In the genomic region with DNA sequence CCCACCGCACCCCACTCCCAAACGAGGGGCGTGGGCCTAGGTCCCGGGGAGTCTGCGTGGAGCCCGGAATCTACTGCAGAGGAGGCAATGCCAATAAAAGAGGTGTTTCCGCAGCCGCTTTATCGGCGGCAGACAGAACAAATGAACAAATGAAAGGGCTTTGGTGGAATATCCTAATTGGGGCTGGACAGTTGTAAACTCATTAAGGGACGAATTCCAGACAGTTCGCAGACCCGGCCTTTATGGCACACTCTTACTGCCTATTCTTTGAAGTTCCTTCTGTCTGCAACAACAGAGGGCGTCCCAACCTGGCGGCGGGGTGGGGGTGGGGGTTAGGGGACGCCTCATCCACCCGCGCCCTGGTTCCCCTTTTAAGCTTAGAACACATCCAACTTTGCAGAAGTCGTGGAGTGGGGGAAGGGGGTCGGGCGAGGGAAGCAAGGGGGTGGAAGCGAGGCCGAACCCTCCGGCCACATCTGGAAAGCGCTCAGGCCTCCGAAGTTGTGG, we compare ENCODE assay signal across 8 cellular contexts. TPM values are rescaled to one million over a fixed set of nuclear protein-coding genes. Genes with fewer than 3 reads are reported as not detected.
DNase-seq lines count a peak whose midpoint lies in the region; ATAC-seq, FAIRE-seq and TF ChIP-seq lines count a peak whose summit lies in the region.

No MANE protein-coding gene starts in this region.

- 0 out of 3 replicates have a peak, but pooled peaks cover 3% of the 10 kb centered on the region for H3K4me1 ChIP-seq in A549
- peaks cover 12 to 30% of the 10 kb centered on the region in 2 donors for H3K4me1 ChIP-seq in thyroid gland

- ATAC-seq in A549 (no peak), left colon (peak; percentile 34), HG02840 (IDR thresholded peaks at IDR 0.05; ENCODE audit: low FRiP score, unreplicated experiment) (no peak)

- H3K4me3 ChIP-seq in A549, result peak overlapping the region; percentile 65
- peak overlapping the region in 2 of 3 donors; percentile 26 to 42 for H3K4me3 ChIP-seq in thyroid gland (replicated peaks in 1 of 3)

- H3K27me3 Mint-ChIP-seq in activated T-helper 1 cell treated with anti-CD3 and anti-CD28 coated beads, Interleukin-12 subunit alpha, Interleukin-12 subunit beta, Interleukin-2, Interleukin-4 antibody, amounts not matched to agents 30 ng/mL and 10 ng/mL and 1 ng/mL, durations not matched to agents 14 hours and 24 hours and 36 hours (ENCODE audit: insufficient read depth), result peaks cover 79% of the 10 kb centered on the region

- no peak for TF ChIP-seq EP300 in A549 (IDR thresholded peaks at IDR 0.05)

- H3K27ac ChIP-seq in A549 (peak overlapping the region; percentile 86; a peak in 5 of 6 replicates), thyroid gland (no peak overlapping the region)

- peak overlapping the region; percentile 96 for H3K4me2 ChIP-seq in A549

- 32% methylated on average over 23 of the region's 27 CpGs for WGBS in A549 (ENCODE audit: missing lambda C conversion rate)
- WGBS in thyroid gland, 2 donors, result 0 to 4% methylated on average over 18 to 19 of the region's 27 CpGs

- TF ChIP-seq POLR2A in A549 (IDR thresholded peaks at IDR 0.05; ENCODE audit: low read length) (no peak), thyroid gland (IDR thresholded peaks at IDR 0.05) (no peak)

- H3K4me1 Mint-ChIP-seq in activated T-helper 1 cell treated with anti-CD3 and anti-CD28 coated beads, Interleukin-12 subunit alpha, Interleukin-12 subunit beta, Interleukin-2, Interleukin-4 antibody, amounts not matched to agents 30 ng/mL and 10 ng/mL and 1 ng/mL, durations not matched to agents 14 hours and 24 hours and 36 hours (ENCODE audit: low read depth), result peaks cover 13% of the 10 kb centered on the region

- no peaks in the 10 kb centered on the region for H3K9me3 Mint-ChIP-seq in activated T-helper 1 cell treated with anti-CD3 and anti-CD28 coated beads, Interleukin-12 subunit alpha, Interleukin-12 subunit beta, Interleukin-2, Interleukin-4 antibody, amounts not matched to agents 30 ng/mL and 10 ng/mL and 1 ng/mL, durations not matched to agents 14 hours and 24 hours and 36 hours

- TF ChIP-seq CTCF in A549 (IDR thresholded peaks at IDR 0.05) (no peak; the same call in 2 of the 3 replicates), thyroid gland (IDR thresholded peaks at IDR 0.05) (peak in 1 of 6 experiments; percentile 5)

- POLR2A ChIA-PET in A549 (lab: Yijun Ruan, JAX) (interaction anchor here (0.6 to 1.3 kb wide), 4 partner anchors 11 to 963 kb away, joined by 3 to 14 read pairs (median 4); no protein-coding TSS in a partner anchor), HEK293T (lab: Yijun Ruan, JAX) (interaction anchor here (0.6 to 3.9 kb wide), 21 partner anchors 9 to 1299 kb away, joined by 3 to 45 read pairs (median 3); a partner anchor contains a TSS)

- intact Hi-C loops in activated T-helper 1 cell treated with anti-CD3 and anti-CD28 coated beads, Interleukin-12 subunit alpha, Interleukin-12 subunit beta, Interleukin-2, Interleukin-4 antibody, amounts not matched to agents 30 ng/mL and 10 ng/mL and 1 ng/mL, durations not matched to agents 14 hours and 24 hours and 36 hours (cut with micrococcal nuclease), result loop anchor here (1.0 to 2.0 kb wide), 10 partner anchors 8 to 1300 kb away; no protein-coding TSS in a partner anchor
- intact Hi-C loops in left colon (cut with DNase I, micrococcal nuclease) (loop anchor here in 1 of 2 donors (5.0 kb wide), 2 partner anchors 789 to 959 kb away; a partner anchor contains a TSS), thyroid gland (cut with DNase I) (loop anchor here (2.0 to 10.0 kb wide), 3 partner anchors 478 to 1306 kb away; no protein-coding TSS in a partner anchor)

- no peak for TF ChIP-seq RAD21 in A549 (conservative IDR thresholded peaks at IDR 0.05 in 1 of 2, IDR thresholded peaks at IDR 0.05 in 1 of 2)

- FAIRE-seq in A549 (lab: Jason Lieb, UNC), result no peak

- H3K9me3 ChIP-seq in A549, result no peaks in the 10 kb centered on the region
- H3K9me3 ChIP-seq in thyroid gland, result no peaks in the 10 kb centered on the region

- peak overlapping the region; percentile 31 for H3K4me3 Mint-ChIP-seq in activated T-helper 1 cell treated with anti-CD3 and anti-CD28 coated beads, Interleukin-12 subunit alpha, Interleukin-12 subunit beta, Interleukin-2, Interleukin-4 antibody, amounts not matched to agents 30 ng/mL and 10 ng/mL and 1 ng/mL, durations not matched to agents 14 hours and 24 hours and 36 hours

- no peaks in the 10 kb centered on the region for H3K36me3 Mint-ChIP-seq in activated T-helper 1 cell treated with anti-CD3 and anti-CD28 coated beads, Interleukin-12 subunit alpha, Interleukin-12 subunit beta, Interleukin-2, Interleukin-4 antibody, amounts not matched to agents 30 ng/mL and 10 ng/mL and 1 ng/mL, durations not matched to agents 14 hours and 24 hours and 36 hours (ENCODE audit: low read depth)

- no peak for DNase-seq in A549 (ENCODE audit: low read depth in 1 of 2, low spot score in 1 of 2)
- DNase-seq in HEK293T (ENCODE audit: extremely low spot score), result no peak
- DNase-seq in activated T-helper 1 cell treated with anti-CD3 and anti-CD28 coated beads, Interleukin-12 subunit alpha, Interleukin-12 subunit beta, Interleukin-2, Interleukin-4 antibody, amounts not matched to agents 30 ng/mL and 10 ng/mL and 1 ng/mL, durations not matched to agents 14 hours and 24 hours and 36 hours (ENCODE audit: low spot score), result no peak
- DNase-seq in left colon, result peak; percentile 71 to 73
- DNase-seq in thyroid gland, result no peak
- DNase-seq in activated gamma-delta T cell treated with Interleukin-2 at 50 U/mL for 16 hours, result no peak
- DNase-seq in activated CD4-positive, alpha-beta T cell treated with anti-CD3 and anti-CD28 coated beads, Interleukin-2, amount 50 U/mL, for 1 hour, result no peak

- H3K27ac Mint-ChIP-seq in activated T-helper 1 cell treated with anti-CD3 and anti-CD28 coated beads, Interleukin-12 subunit alpha, Interleukin-12 subunit beta, Interleukin-2, Interleukin-4 antibody, amounts not matched to agents 30 ng/mL and 10 ng/mL and 1 ng/mL, durations not matched to agents 14 hours and 24 hours and 36 hours, result no peak overlapping the region

- H3K27me3 ChIP-seq in thyroid gland, result peaks cover 64% of the 10 kb centered on the region

- CTCF ChIA-PET in A549 (lab: Yijun Ruan, JAX) (interaction anchor here (0.6 to 7.0 kb wide), 57 partner anchors 9 to 1305 kb away, joined by 3 to 160 read pairs (median 4); a partner anchor contains a TSS), HEK293T (lab: Yijun Ruan, JAX) (interaction anchor here (0.5 to 3.5 kb wide), 19 partner anchors 11 to 953 kb away, joined by 3 to 23 read pairs (median 4); a partner anchor contains a TSS)

- no peaks in the 10 kb centered on the region for H3K36me3 ChIP-seq in thyroid gland

RNA-seq across cellular contexts. Expression of a gene that starts 4.1 kb away (rescaled TPM):
- polyA plus RNA-seq in A549 (2011; rRNA removed), result 1.1 and 1.4 TPM in 2 replicates
- polyA plus RNA-seq in A549 (2012; cell fraction: cytosol; rRNA removed), result 0.91 and 1.2 TPM in 2 replicates
- 2.6 and 4.6 TPM in 2 replicates for polyA plus RNA-seq in A549 (2012; cell fraction: nucleus; rRNA removed)
- 1.1 to 1.4 TPM (median 1.3 TPM) in 3 replicates for polyA plus RNA-seq in A549 (2017; fragmentation: RNase III; extraction: RNeasy Plus Mini Kit Qiagen cat#74134 plus additional on column Dnase treatment)
- polyA minus RNA-seq in A549 (2011; rRNA and poly(A)+ RNA removed), result 0.44 TPM in 1 of 2 replicates, not detected in the other
- total RNA-seq in activated T-helper 1 cell treated with anti-CD3 and anti-CD28 coated beads, Interleukin-12 subunit alpha, Interleukin-12 subunit beta, Interleukin-2, Interleukin-4 antibody, amounts not matched to agents 30 ng/mL and 10 ng/mL and 1 ng/mL, durations not matched to agents 14 hours and 24 hours and 36 hours, result not detected in 2 replicates
- 10 to 100 TPM; 18.0 to 28.6 TPM for total RNA-seq in left colon
- total RNA-seq in thyroid gland, result 1 to 10 TPM in 1 of 4 donors, under 1 TPM in 2, not detected in 1; 0.63 to 1.9 (median 0.67) TPM

RNA-seq across cellular contexts. Expression of a gene that starts 4.8 kb away (rescaled TPM):
- polyA plus RNA-seq in A549 (2011; rRNA removed), result 3.3 and 4.1 TPM in 2 replicates
- polyA plus RNA-seq in A549 (2012; cell fraction: cytosol; rRNA removed), result 3.1 and 3.5 TPM in 2 replicates
- 2.0 and 2.4 TPM in 2 replicates for polyA plus RNA-seq in A549 (2012; cell fraction: nucleus; rRNA removed)
- 3.7 to 4.8 TPM (median 4.5 TPM) in 3 replicates for polyA plus RNA-seq in A549 (2017; fragmentation: RNase III; extraction: RNeasy Plus Mini Kit Qiagen cat#74134 plus additional on column Dnase treatment)
- polyA minus RNA-seq in A549 (2011; rRNA and poly(A)+ RNA removed), result 1.7 and 2.3 TPM in 2 replicates
- total RNA-seq in activated T-helper 1 cell treated with anti-CD3 and anti-CD28 coated beads, Interleukin-12 subunit alpha, Interleukin-12 subunit beta, Interleukin-2, Interleukin-4 antibody, amounts not matched to agents 30 ng/mL and 10 ng/mL and 1 ng/mL, durations not matched to agents 14 hours and 24 hours and 36 hours, result not detected in 2 replicates
- total RNA-seq in left colon, result 10 to 100 TPM; 30.2 to 38.9 TPM
- total RNA-seq in thyroid gland, result 1 to 10 TPM in 1 of 4 donors, under 1 TPM in 3; 0.34 to 2.1 (median 0.74) TPM

RNA-seq across cellular contexts. Expression of a gene that starts 8.9 kb away (rescaled TPM):
- 3.3 TPM in 2 replicates for polyA plus RNA-seq in A549 (2011; rRNA removed)
- polyA plus RNA-seq in A549 (2012; cell fraction: cytosol; rRNA removed), result 6.1 and 9.5 TPM in 2 replicates
- 14.6 and 17.5 TPM in 2 replicates for polyA plus RNA-seq in A549 (2012; cell fraction: nucleus; rRNA removed)
- 5.8 to 11.4 TPM (median 8.7 TPM) in 3 replicates for polyA plus RNA-seq in A549 (2017; fragmentation: RNase III; extraction: RNeasy Plus Mini Kit Qiagen cat#74134 plus additional on column Dnase treatment)
- 1.5 and 2.5 TPM in 2 replicates for polyA minus RNA-seq in A549 (2011; rRNA and poly(A)+ RNA removed)
- not detected in 2 replicates for total RNA-seq in activated T-helper 1 cell treated with anti-CD3 and anti-CD28 coated beads, Interleukin-12 subunit alpha, Interleukin-12 subunit beta, Interleukin-2, Interleukin-4 antibody, amounts not matched to agents 30 ng/mL and 10 ng/mL and 1 ng/mL, durations not matched to agents 14 hours and 24 hours and 36 hours
- 10 to 100 TPM; 16.4 to 23.2 TPM for total RNA-seq in left colon
- 1 to 10 TPM in 3 of 4 donors, under 1 TPM in 1; 0.94 to 6.1 (median 1.9) TPM for total RNA-seq in thyroid gland

RNA-seq across cellular contexts. Expression of a gene that starts 12.9 kb away (rescaled TPM):
- 5.7 and 7.7 TPM in 2 replicates for polyA plus RNA-seq in A549 (2011; rRNA removed)
- polyA plus RNA-seq in A549 (2012; cell fraction: cytosol; rRNA removed), result 4.5 and 5.1 TPM in 2 replicates
- 2.4 and 4.6 TPM in 2 replicates for polyA plus RNA-seq in A549 (2012; cell fraction: nucleus; rRNA removed)
- polyA plus RNA-seq in A549 (2017; fragmentation: RNase III; extraction: RNeasy Plus Mini Kit Qiagen cat#74134 plus additional on column Dnase treatment), result 5.0 to 5.7 TPM (median 5.2 TPM) in 3 replicates
- polyA minus RNA-seq in A549 (2011; rRNA and poly(A)+ RNA removed), result 3.9 and 4.2 TPM in 2 replicates
- not detected in 2 replicates for total RNA-seq in activated T-helper 1 cell treated with anti-CD3 and anti-CD28 coated beads, Interleukin-12 subunit alpha, Interleukin-12 subunit beta, Interleukin-2, Interleukin-4 antibody, amounts not matched to agents 30 ng/mL and 10 ng/mL and 1 ng/mL, durations not matched to agents 14 hours and 24 hours and 36 hours
- total RNA-seq in left colon, result 10 to 100 TPM; 23.4 to 30.0 TPM
- 1 to 10 TPM in 1 of 4 donors, not detected in 3; 4.0 TPM for total RNA-seq in thyroid gland

RNA-seq across cellular contexts. Expression of a gene that starts 13.7 kb away (rescaled TPM):
- polyA plus RNA-seq in A549 (2011; rRNA removed) (0.78 and 0.90 TPM in 2 replicates), A549 (2017; fragmentation: RNase III; extraction: RNeasy Plus Mini Kit Qiagen cat#74134 plus additional on column Dnase treatment) (1.6 to 2.2 TPM (median 2.1 TPM) in 3 replicates)
- 1.9 and 2.0 TPM in 2 replicates for polyA plus RNA-seq in A549 (2012; cell fraction: cytosol; rRNA removed)
- polyA plus RNA-seq in A549 (2012; cell fraction: nucleus; rRNA removed), result 2.5 and 3.2 TPM in 2 replicates
- polyA minus RNA-seq in A549 (2011; rRNA and poly(A)+ RNA removed), result 0.58 and 2.0 TPM in 2 replicates
- total RNA-seq in activated T-helper 1 cell treated with anti-CD3 and anti-CD28 coated beads, Interleukin-12 subunit alpha, Interleukin-12 subunit beta, Interleukin-2, Interleukin-4 antibody, amounts not matched to agents 30 ng/mL and 10 ng/mL and 1 ng/mL, durations not matched to agents 14 hours and 24 hours and 36 hours, result not detected in 2 replicates
- total RNA-seq in left colon (10 to 100 TPM; 20.0 to 21.2 TPM), thyroid gland (1 to 10 TPM in 2 of 4 donors, not detected in 2; 1.1 to 1.6 TPM)

Comparison
In these comparisons a context has a peak if more than half of its experiments do, and no peak if none do; other contexts are left out.
1. DNase-seq: peak in left colon (2 of 2); none in A549 (0 of 2), HEK293T (single experiment), activated T-helper 1 cell treated with anti-CD3 and anti-CD28 coated beads, Interleukin-12 subunit alpha, Interleukin-12 subunit beta, Interleukin-2, Interleukin-4 antibody, amounts not matched to agents 30 ng/mL and 10 ng/mL and 1 ng/mL, durations not matched to agents 14 hours and 24 hours and 36 hours (single experiment), thyroid gland (0 of 2), activated gamma-delta T cell treated with Interleukin-2 at 50 U/mL for 16 hours (single experiment) and activated CD4-positive, alpha-beta T cell treated with anti-CD3 and anti-CD28 coated beads, Interleukin-2, amount 50 U/mL, for 1 hour (single experiment).
2. H3K27ac ChIP-seq: peak in A549 (2 of 2); none in thyroid gland (0 of 3).
3. RNA of a gene that starts 4.1 kb away (total RNA-seq): 18.0 to 28.6 TPM in left colon; 0.63 to 1.9 TPM in thyroid gland and not detected in activated T-helper 1 cell treated with anti-CD3 and anti-CD28 coated beads, Interleukin-12 subunit alpha, Interleukin-12 subunit beta, Interleukin-2, Interleukin-4 antibody, amounts not matched to agents 30 ng/mL and 10 ng/mL and 1 ng/mL, durations not matched to agents 14 hours and 24 hours and 36 hours; every median in the first group is over 4 times any median in the second.
4. RNA of a gene that starts 4.8 kb away (total RNA-seq): 30.2 to 38.9 TPM in left colon; 0.34 to 2.1 TPM in thyroid gland and not detected in activated T-helper 1 cell treated with anti-CD3 and anti-CD28 coated beads, Interleukin-12 subunit alpha, Interleukin-12 subunit beta, Interleukin-2, Interleukin-4 antibody, amounts not matched to agents 30 ng/mL and 10 ng/mL and 1 ng/mL, durations not matched to agents 14 hours and 24 hours and 36 hours; every median in the first group is over 10 times any median in the second.